ENCODE assay signal across 26 cellular contexts in the genomic region with DNA sequence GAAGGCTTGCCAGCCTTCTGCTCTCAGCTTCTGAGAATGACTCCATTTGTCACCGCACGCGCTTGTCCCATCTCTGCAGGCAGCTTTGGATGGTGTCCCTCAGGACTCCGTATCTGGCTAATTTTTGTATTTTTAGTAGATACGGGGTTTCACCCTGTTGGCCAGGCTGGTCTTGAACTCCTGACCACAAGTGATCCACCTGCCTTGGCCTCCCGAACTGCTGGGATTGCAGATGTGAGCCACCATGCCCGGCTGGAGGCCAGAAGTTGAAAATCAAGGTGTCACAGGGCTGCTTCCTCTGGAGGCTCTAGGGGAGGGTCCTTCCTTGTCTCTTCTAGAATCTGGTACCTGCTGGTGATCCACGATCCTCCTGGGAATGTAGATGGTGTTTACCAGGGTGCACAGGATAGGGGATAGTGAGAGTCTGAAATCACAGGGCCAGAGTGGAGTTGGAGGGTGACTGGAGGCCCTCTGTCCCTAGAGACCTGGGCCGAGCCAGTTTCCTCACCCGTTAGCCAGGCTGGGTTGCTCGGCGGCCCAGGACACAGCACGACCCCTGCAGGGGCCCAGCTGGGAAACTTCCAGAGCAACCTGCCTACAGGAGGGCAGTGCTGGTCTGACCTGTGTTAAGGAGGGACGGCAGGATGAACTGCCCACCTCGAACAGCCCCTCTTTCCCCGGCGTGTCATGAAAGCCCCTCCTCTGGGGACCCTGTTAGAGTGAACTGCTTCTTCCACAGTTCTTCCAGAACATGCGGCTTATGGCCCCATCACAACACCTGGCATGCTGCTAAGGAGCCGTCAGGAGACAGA. TPM values are rescaled to one million over a fixed set of nuclear protein-coding genes. Genes with fewer than 3 reads are reported as not detected.
DNase-seq lines count a peak whose midpoint lies in the region; ATAC-seq and TF ChIP-seq lines count a peak whose summit lies in the region.
"Had no signal": no experiment of that assay in that cellular context is flagged by ENCODE, and none has a peak within 500 bp of the region (broad histone marks: within the 10 kb centered on the region; RNA-seq: fewer than 3 reads in every experiment).

No MANE protein-coding gene starts in this region.

- no peak overlapping the region for H3K4me3 ChIP-seq in lung
- H3K4me3 ChIP-seq: hepatocyte, left ventricle myocardium inferior, transverse colon had no signal

- DNase-seq in activated naive CD4-positive, alpha-beta T cell treated with anti-CD3 and anti-CD28 coated beads, Interleukin-2, amount 10 ng/mL, durations not matched to agents 7 days and 5 days = peak; percentile 5
- DNase-seq in activated naive CD4-positive, alpha-beta T cell treated with anti-CD3 and anti-CD28 coated beads for 36 hours = no peak
- DNase-seq in activated CD8-positive, alpha-beta memory T cell treated with anti-CD3 and anti-CD28 coated beads, Interleukin-2, amount 50 U/mL, for 48 hours = peak; percentile 13
- DNase-seq in lung (ENCODE audit: low spot score) = peak; percentile 22
- peak; percentile 66 for DNase-seq in type B pancreatic cell (ENCODE audit: extremely low spot score, unreplicated experiment)
- no peak for DNase-seq in HPDE6-E6E7 (ENCODE audit: extremely low spot score)
- DNase-seq in GM20000 (ENCODE audit: low spot score) = no peak
- DNase-seq: activated naive CD8-positive, alpha-beta T cell treated with anti-CD3 and anti-CD28 coated beads, Interleukin-2, amount 50 U/mL, for 24 hours; cerebellar nuclear complex; DMS53; effector memory CD4-positive, alpha-beta T cell; foreskin keratinocyte; GDM1; left ventricle myocardium inferior; NCI-H1105 treated with DMSO at 0.1 percent for 48 hours; NCI-H2081; NCI-H345; stimulated activated CD8-positive, alpha-beta memory T cell treated with anti-CD3 and anti-CD28 coated beads, Interleukin-4, amount 100 ng/mL, for 48 hours; T-helper 9 cell; transverse colon had no signal

- no peak overlapping the region for H3K27ac Mint-ChIP-seq in activated naive CD4-positive, alpha-beta T cell treated with anti-CD3 and anti-CD28 coated beads, Interleukin-2, amount 10 ng/mL, durations not matched to agents 7 days and 5 days
- H3K27ac Mint-ChIP-seq in activated naive CD4-positive, alpha-beta T cell treated with anti-CD3 and anti-CD28 coated beads for 36 hours = no peak overlapping the region
- H3K27ac Mint-ChIP-seq in type B pancreatic cell = peak overlapping the region; percentile 65
- H3K27ac Mint-ChIP-seq: activated naive CD8-positive, alpha-beta T cell treated with anti-CD3 and anti-CD28 coated beads, Interleukin-2, amount 50 U/mL, for 24 hours; CD8-positive, alpha-beta T cell had no signal

- intact Hi-C loops in activated naive CD4-positive, alpha-beta T cell treated with anti-CD3 and anti-CD28 coated beads for 36 hours (cut with micrococcal nuclease) = no loop called here

- no peaks in the 10 kb centered on the region for H3K27me3 ChIP-seq in lung (ENCODE audit: control insufficient read depth, insufficient read depth)
- H3K27me3 ChIP-seq: foreskin keratinocyte, hepatocyte, transverse colon had no signal

- 84 to 88% methylated on average over 19 of the region's 19 CpGs for WGBS in lung, 2 donors

- H3K4me1 Mint-ChIP-seq in activated naive CD4-positive, alpha-beta T cell treated with anti-CD3 and anti-CD28 coated beads, Interleukin-2, amount 10 ng/mL, durations not matched to agents 7 days and 5 days = no peaks in the 10 kb centered on the region
- no peaks in the 10 kb centered on the region for H3K4me1 Mint-ChIP-seq in activated naive CD4-positive, alpha-beta T cell treated with anti-CD3 and anti-CD28 coated beads for 36 hours (ENCODE audit: low read depth)
- H3K4me1 Mint-ChIP-seq in type B pancreatic cell (ENCODE audit: unreplicated experiment) = peaks cover 25% of the 10 kb centered on the region
- H3K4me1 Mint-ChIP-seq: activated naive CD8-positive, alpha-beta T cell treated with anti-CD3 and anti-CD28 coated beads, Interleukin-2, amount 50 U/mL, for 24 hours had no signal

- no peaks in the 10 kb centered on the region for H3K36me3 Mint-ChIP-seq in activated naive CD4-positive, alpha-beta T cell treated with anti-CD3 and anti-CD28 coated beads, Interleukin-2, amount 10 ng/mL, durations not matched to agents 7 days and 5 days
- H3K36me3 Mint-ChIP-seq in activated naive CD4-positive, alpha-beta T cell treated with anti-CD3 and anti-CD28 coated beads for 36 hours (ENCODE audit: low read depth) = no peaks in the 10 kb centered on the region
- H3K36me3 Mint-ChIP-seq in type B pancreatic cell = no peaks in the 10 kb centered on the region
- H3K36me3 Mint-ChIP-seq: CD8-positive, alpha-beta T cell had no signal

- H3K4me1 ChIP-seq in lung (ENCODE audit: control insufficient read depth in 2 of 2, insufficient read depth in 2 of 2, low read length in 2 of 2) = peaks cover 0 to 2% of the 10 kb centered on the region in 2 donors
- H3K4me1 ChIP-seq: foreskin keratinocyte, left ventricle myocardium inferior, transverse colon had no signal

- no peaks in the 10 kb centered on the region for H3K9me3 Mint-ChIP-seq in activated naive CD4-positive, alpha-beta T cell treated with anti-CD3 and anti-CD28 coated beads, Interleukin-2, amount 10 ng/mL, durations not matched to agents 7 days and 5 days
- no peaks in the 10 kb centered on the region for H3K9me3 Mint-ChIP-seq in activated naive CD4-positive, alpha-beta T cell treated with anti-CD3 and anti-CD28 coated beads for 36 hours
- no peaks in the 10 kb centered on the region for H3K9me3 Mint-ChIP-seq in type B pancreatic cell
- H3K9me3 Mint-ChIP-seq: activated naive CD8-positive, alpha-beta T cell treated with anti-CD3 and anti-CD28 coated beads, Interleukin-2, amount 50 U/mL, for 24 hours; CD8-positive, alpha-beta T cell had no signal

- no peak overlapping the region for H3K4me3 Mint-ChIP-seq in activated naive CD4-positive, alpha-beta T cell treated with anti-CD3 and anti-CD28 coated beads, Interleukin-2, amount 10 ng/mL, durations not matched to agents 7 days and 5 days
- H3K4me3 Mint-ChIP-seq in activated naive CD4-positive, alpha-beta T cell treated with anti-CD3 and anti-CD28 coated beads for 36 hours = no peak overlapping the region
- H3K4me3 Mint-ChIP-seq in type B pancreatic cell = peak overlapping the region; percentile 10
- H3K4me3 Mint-ChIP-seq: activated naive CD8-positive, alpha-beta T cell treated with anti-CD3 and anti-CD28 coated beads, Interleukin-2, amount 50 U/mL, for 24 hours; CD8-positive, alpha-beta T cell had no signal

- no peaks in the 10 kb centered on the region for H3K9me3 ChIP-seq in lung (ENCODE audit: control insufficient read depth in 2 of 2, insufficient read depth in 1 of 2, low read length in 1 of 2)
- H3K9me3 ChIP-seq: left ventricle myocardium inferior, transverse colon had no signal

- ATAC-seq in lung (ENCODE audit: insufficient read depth, low FRiP score) (no peak), HG03139 (IDR thresholded peaks at IDR 0.05; ENCODE audit: unreplicated experiment) (no peak)
- ATAC-seq: activated naive CD8-positive, alpha-beta T cell treated with anti-CD3 and anti-CD28 coated beads, Interleukin-2, amount 50 U/mL, for 24 hours; CD8-positive, alpha-beta T cell; foreskin keratinocyte; HCT116; Right ventricle myocardium inferior had no signal

- CTCF ChIA-PET in activated naive CD4-positive, alpha-beta T cell treated with anti-CD3 and anti-CD28 coated beads, Interleukin-2, amount 10 ng/mL, durations not matched to agents 7 days and 5 days (lab: Charles Lee) = no interaction called here
- CTCF ChIA-PET in activated naive CD4-positive, alpha-beta T cell treated with anti-CD3 and anti-CD28 coated beads for 36 hours (lab: Charles Lee) = no interaction called here

- TF ChIP-seq CTCF in lung (IDR thresholded peaks at IDR 0.05; ENCODE audit: control extremely low read depth, extremely low read depth) (no peak), type B pancreatic cell (conservative IDR thresholded peaks at IDR 0.05) (no peak), GM20000 (IDR thresholded peaks at IDR 0.05; ENCODE audit: extremely low read depth, missing control alignments) (no peak)

- H3K27ac ChIP-seq in lung (ENCODE audit: low read depth in 1 of 2, low read length in 1 of 2) = no peak overlapping the region
- H3K27ac ChIP-seq: foreskin keratinocyte, hepatocyte, left ventricle myocardium inferior, transverse colon had no signal

- H3K36me3 ChIP-seq in lung (ENCODE audit: control insufficient read depth in 2 of 2, insufficient read depth in 2 of 2, low read length in 2 of 2) = no peaks in the 10 kb centered on the region
- H3K36me3 ChIP-seq: left ventricle myocardium inferior, transverse colon had no signal

- H3K27me3 Mint-ChIP-seq in activated naive CD4-positive, alpha-beta T cell treated with anti-CD3 and anti-CD28 coated beads, Interleukin-2, amount 10 ng/mL, durations not matched to agents 7 days and 5 days = peaks cover 4% of the 10 kb centered on the region
- H3K27me3 Mint-ChIP-seq in activated naive CD4-positive, alpha-beta T cell treated with anti-CD3 and anti-CD28 coated beads for 36 hours (ENCODE audit: low read depth) = peaks cover 9% of the 10 kb centered on the region
- H3K27me3 Mint-ChIP-seq in type B pancreatic cell = peaks cover 2% of the 10 kb centered on the region

RNA-seq across cellular contexts. Expression of a gene that starts 48.9 kb away (rescaled TPM):
- not detected for total RNA-seq in activated naive CD4-positive, alpha-beta T cell treated with anti-CD3 and anti-CD28 coated beads for 36 hours
- total RNA-seq in lung = 10 to 100 TPM; 42.7 to 55.4 TPM
- polyA plus RNA-seq in lung = 1 to 10 TPM; 3.0 to 9.0 TPM
- total RNA-seq in type B pancreatic cell (ENCODE audit: low replicate concordance) = 25.9 and 49.4 TPM in 2 replicates
- total RNA-seq: CD8-positive, alpha-beta T cell; OCI-LY7 had no signal

Comparison
In these comparisons a context has a peak if more than half of its experiments do, and no peak if none do; other contexts are left out.
1. DNase-seq: peak in activated naive CD4-positive, alpha-beta T cell treated with anti-CD3 and anti-CD28 coated beads, Interleukin-2, amount 10 ng/mL, durations not matched to agents 7 days and 5 days (single experiment), activated CD8-positive, alpha-beta memory T cell treated with anti-CD3 and anti-CD28 coated beads, Interleukin-2, amount 50 U/mL, for 48 hours (single experiment), lung (single experiment) and type B pancreatic cell (single experiment); none in activated naive CD4-positive, alpha-beta T cell treated with anti-CD3 and anti-CD28 coated beads for 36 hours (single experiment), HPDE6-E6E7 (single experiment) and GM20000 (single experiment).
2. RNA of a gene that starts 48.9 kb away (total RNA-seq): 42.7 to 55.4 TPM in lung and 25.9 to 49.4 TPM in type B pancreatic cell; not detected in activated naive CD4-positive, alpha-beta T cell treated with anti-CD3 and anti-CD28 coated beads for 36 hours; every median in the first group is over 10 times any median in the second.